In genomic region chr12:64633940-64634337, GRCh38 we compare ENCODE assay signal across 1 cellular context.
TF ChIP-seq lines count a peak whose summit lies in the region.

No MANE protein-coding gene starts in this region.

TF ChIP-seq in HepG2, 621 proteins besides CTCF, POLR2A, EP300 and RAD21 (continued from another document and continues in another):
- peak; percentile 44; the same call in 1 of the 2 replicates for TF ChIP-seq ZNF574 (CRISPR knock-in tag; IDR thresholded peaks at IDR 0.05)
- peak; percentile 64; the same call in 1 of the 2 replicates for TF ChIP-seq ZNF263 (CRISPR knock-in tag; IDR thresholded peaks at IDR 0.05)
- peak; percentile 55; the same call in 1 of the 2 replicates for TF ChIP-seq FOXO1 (CRISPR knock-in tag; IDR thresholded peaks at IDR 0.05)
- peak; percentile 17; the same call in 1 of the 2 replicates for TF ChIP-seq ZMYM4 (CRISPR knock-in tag; IDR thresholded peaks at IDR 0.05)
- no peak for TF ChIP-seq FOXP1 (IDR thresholded peaks at IDR 0.05)
- TF ChIP-seq FOXP1 (CRISPR knock-in tag; IDR thresholded peaks at IDR 0.05), result peak; percentile 80
- 0 out of 2 replicates have a peak, but pooled peaks have one; percentile 27 for TF ChIP-seq ZBTB38 (CRISPR knock-in tag; IDR thresholded peaks at IDR 0.05)
- 0 out of 2 replicates have a peak, but pooled peaks have one; percentile 51 for TF ChIP-seq KAT8 (CRISPR knock-in tag; IDR thresholded peaks at IDR 0.05)
- peak; percentile 28; the same call in 1 of the 2 replicates for TF ChIP-seq ZNF609 (CRISPR knock-in tag; IDR thresholded peaks at IDR 0.05; ENCODE audit: borderline replicate concordance)
- no peak for TF ChIP-seq ZNF546 (CRISPR knock-in tag; conservative IDR thresholded peaks at IDR 0.05)
- 0 out of 2 replicates have a peak, but pooled peaks have one; percentile 20 for TF ChIP-seq ISL2 (CRISPR knock-in tag; IDR thresholded peaks at IDR 0.05)
- no peak for TF ChIP-seq TBP (CRISPR knock-in tag; IDR thresholded peaks at IDR 0.05)
- TF ChIP-seq RCOR2 (CRISPR knock-in tag; IDR thresholded peaks at IDR 0.05), result peak; percentile 68
- peak; percentile 77; the same call in 1 of the 2 replicates for TF ChIP-seq ZNF362 (CRISPR knock-in tag; IDR thresholded peaks at IDR 0.05; ENCODE audit: borderline replicate concordance)
- no peak for TF ChIP-seq ZNF552 (CRISPR knock-in tag; IDR thresholded peaks at IDR 0.05; ENCODE audit: borderline replicate concordance)
- peak; percentile 41; the same call in 1 of the 2 replicates for TF ChIP-seq HOMEZ (CRISPR knock-in tag; IDR thresholded peaks at IDR 0.05; ENCODE audit: low read depth)
- TF ChIP-seq FOXK1 (CRISPR knock-in tag; IDR thresholded peaks at IDR 0.05; ENCODE audit: borderline replicate concordance, low read depth), result 0 out of 2 replicates have a peak, but pooled peaks have one; percentile 17
- TF ChIP-seq NPAS2 (CRISPR knock-in tag; IDR thresholded peaks at IDR 0.05; ENCODE audit: borderline replicate concordance), result no peak
- TF ChIP-seq MEF2D (CRISPR knock-in tag; IDR thresholded peaks at IDR 0.05), result 0 out of 2 replicates have a peak, but pooled peaks have one; percentile 37
- no peak for TF ChIP-seq ZSCAN30 (CRISPR knock-in tag; IDR thresholded peaks at IDR 0.05)
- TF ChIP-seq CERS6 (CRISPR knock-in tag; IDR thresholded peaks at IDR 0.05), result no peak
- TF ChIP-seq RERE (CRISPR knock-in tag; IDR thresholded peaks at IDR 0.05; ENCODE audit: low read depth), result peak; percentile 59; the same call in 1 of the 2 replicates
- peak; percentile 42; the same call in 1 of the 2 replicates for TF ChIP-seq AHDC1 (CRISPR knock-in tag; IDR thresholded peaks at IDR 0.05; ENCODE audit: borderline replicate concordance)
- TF ChIP-seq ELF4 (CRISPR knock-in tag; IDR thresholded peaks at IDR 0.05; ENCODE audit: borderline replicate concordance), result no peak
- no peak for TF ChIP-seq TARDBP (CRISPR knock-in tag; IDR thresholded peaks at IDR 0.05)
- 0 out of 2 replicates have a peak, but pooled peaks have one; percentile 41 for TF ChIP-seq ZNF792 (CRISPR knock-in tag; IDR thresholded peaks at IDR 0.05)
- no peak for TF ChIP-seq SRSF4 (IDR thresholded peaks at IDR 0.05; ENCODE audit: low read depth, low read length, poor library complexity, severe bottlenecking)
- peak; percentile 25; the same call in 1 of the 2 replicates for TF ChIP-seq CREB1 (IDR thresholded peaks at IDR 0.05)
- TF ChIP-seq CREB1 (CRISPR knock-in tag; IDR thresholded peaks at IDR 0.05), result no peak
- no peak for TF ChIP-seq ZSCAN20 (CRISPR knock-in tag; IDR thresholded peaks at IDR 0.05; ENCODE audit: borderline replicate concordance)
- TF ChIP-seq AKAP8 (CRISPR knock-in tag; IDR thresholded peaks at IDR 0.05), result no peak
- TF ChIP-seq SOX6 (IDR thresholded peaks at IDR 0.05), result no peak
- TF ChIP-seq SOX6 (CRISPR knock-in tag; IDR thresholded peaks at IDR 0.05), result peak; percentile 97
